8 cellular contexts compared by ENCODE assay signal in genomic region chr16:29848420-29849297, GRCh38. TPM values are rescaled to one million over a fixed set of nuclear protein-coding genes. Genes with fewer than 3 reads are reported as not detected.
DNase-seq lines count a peak whose midpoint lies in the region; ATAC-seq and TF ChIP-seq lines count a peak whose summit lies in the region.

No MANE protein-coding gene starts in this region.

- H3K4me3 ChIP-seq in Karpas-422 (ENCODE audit: low read length), result no peak overlapping the region
- no peak overlapping the region for H3K4me3 ChIP-seq in right cardiac atrium (ENCODE audit: low read length)
- H3K4me3 ChIP-seq in sigmoid colon, result no peak overlapping the region

- WGBS in right cardiac atrium, result 41% methylated on average over 15 of the region's 15 CpGs
- 30 to 43% methylated on average over 15 of the region's 15 CpGs for WGBS in sigmoid colon, 2 donors

- no peaks in the 10 kb centered on the region for H3K4me1 ChIP-seq in Karpas-422 (ENCODE audit: low read length)
- H3K4me1 ChIP-seq in right cardiac atrium (ENCODE audit: control insufficient read depth, insufficient read depth, low read length), result no peaks in the 10 kb centered on the region
- peaks cover 0 to 16% (median 1%) of the 10 kb centered on the region in 4 donors for H3K4me1 ChIP-seq in sigmoid colon

- in situ Hi-C loops in G401 (cut with HindIII; ENCODE audit: low sequenced_read_pairs), result no loop called here

- no peaks in the 10 kb centered on the region for H3K9me2 ChIP-seq in Karpas-422 (replicated peaks; ENCODE audit: insufficient read depth, low read length)

- no peak for TF ChIP-seq POLR2A in sigmoid colon (IDR thresholded peaks at IDR 0.05)

- intact Hi-C loops in right cardiac atrium (cut with DNase I) (no loop called here), sigmoid colon (cut with DNase I) (loop anchor here (2.0 to 10.0 kb wide), 3 partner anchors 28 to 150 kb away; partner anchors contain the start of gene MVP)

- H3K9me3 ChIP-seq in Karpas-422 (ENCODE audit: low read length) (no peaks in the 10 kb centered on the region), right cardiac atrium (ENCODE audit: control insufficient read depth, low read length) (no peaks in the 10 kb centered on the region), sigmoid colon (no peaks in the 10 kb centered on the region)

- no peaks in the 10 kb centered on the region for H3K79me2 ChIP-seq in Karpas-422 (ENCODE audit: low read length)

- H4K20me1 ChIP-seq in Karpas-422 (ENCODE audit: insufficient read depth, low read depth, low read length), result no peaks in the 10 kb centered on the region

- TF ChIP-seq EP300 in sigmoid colon (IDR thresholded peaks at IDR 0.05), result no peak

- no peak overlapping the region for H3K27ac ChIP-seq in Karpas-422 (ENCODE audit: low read length)
- H3K27ac ChIP-seq in right cardiac atrium (ENCODE audit: low read length), result no peak overlapping the region
- peak overlapping the region in 3 of 4 donors; percentile 9 to 29 (median 23) for H3K27ac ChIP-seq in sigmoid colon

- no peaks in the 10 kb centered on the region for H3K36me3 ChIP-seq in Karpas-422 (ENCODE audit: insufficient read depth, low read length)
- peaks cover 6 to 48% (median 26%) of the 10 kb centered on the region in 4 donors for H3K36me3 ChIP-seq in sigmoid colon

- ATAC-seq in right cardiac atrium, result peak; percentile 68 to 71
- ATAC-seq in HG02973 (IDR thresholded peaks at IDR 0.05; ENCODE audit: unreplicated experiment), result no peak
- no peak for ATAC-seq in GM19023 (IDR thresholded peaks at IDR 0.05; ENCODE audit: unreplicated experiment)

- no peak overlapping the region for H3K4me2 ChIP-seq in Karpas-422 (ENCODE audit: low read depth, low read length, poor library complexity, severe bottlenecking)

- DNase-seq in G401 (ENCODE audit: low spot score), result peak; percentile 47
- DNase-seq in Karpas-422, result peak; percentile 87
- DNase-seq in T-helper 2 cell, result peak; percentile 60 to 81 (median 72)
- peak; percentile 63 for DNase-seq in amniotic epithelial cell (ENCODE audit: low read depth)
- DNase-seq in right cardiac atrium, result peak; percentile 83 to 91 (median 91)
- DNase-seq in sigmoid colon, result peak; percentile 86

- H3K9ac ChIP-seq in Karpas-422 (ENCODE audit: low read length), result no peak overlapping the region

- H3K27me3 ChIP-seq in Karpas-422 (ENCODE audit: low read length) (no peaks in the 10 kb centered on the region), right cardiac atrium (ENCODE audit: control insufficient read depth, insufficient read depth) (no peaks in the 10 kb centered on the region), sigmoid colon (no peaks in the 10 kb centered on the region)

- no peak overlapping the region for H2AFZ ChIP-seq in Karpas-422 (ENCODE audit: low read length)

- TF ChIP-seq CTCF in sigmoid colon (IDR thresholded peaks at IDR 0.05), result peak; percentile 72 to 89 (median 83)

RNA-seq across cellular contexts. Expression of gene CDIPT, which starts 14.4 kb away (rescaled TPM):
- 47.7 and 56.2 TPM in 2 replicates for total RNA-seq in G401 (2014; rRNA removed; shearing (Covaris generic))
- total RNA-seq in Karpas-422 (2014; rRNA removed; shearing (Covaris generic); ENCODE audit: low replicate concordance), result 48.1 and 57.4 TPM in 2 replicates
- total RNA-seq in right cardiac atrium (100 to 1,000 TPM in 2 of 4 donors, 10 to 100 TPM in 2; 86.7 to 109 (median 99.1) TPM), sigmoid colon (100 to 1,000 TPM; 107 to 120 (median 111) TPM)
- polyA plus RNA-seq in right cardiac atrium (106 TPM), sigmoid colon (10 to 100 TPM; 39.8 to 76.2 (median 51.1) TPM)

RNA-seq across cellular contexts. Expression of gene MVP, which starts 28.4 kb away (rescaled TPM):
- total RNA-seq in G401 (2014; rRNA removed; shearing (Covaris generic)), result 17.2 and 32.7 TPM in 2 replicates
- total RNA-seq in Karpas-422 (2014; rRNA removed; shearing (Covaris generic); ENCODE audit: low replicate concordance), result 7.8 and 25.7 TPM in 2 replicates
- total RNA-seq in right cardiac atrium (10 to 100 TPM; 48.2 to 73.9 (median 64.0) TPM), sigmoid colon (10 to 100 TPM; 62.3 to 94.5 (median 68.6) TPM)
- polyA plus RNA-seq in right cardiac atrium (50.6 TPM), sigmoid colon (100 to 1,000 TPM; 201 to 368 (median 265) TPM)

RNA-seq across cellular contexts. Expression of gene PAGR1, which starts 32.7 kb away (rescaled TPM):
- total RNA-seq in G401 (2014; rRNA removed; shearing (Covaris generic)), result 69.9 and 78.4 TPM in 2 replicates
- total RNA-seq in Karpas-422 (2014; rRNA removed; shearing (Covaris generic); ENCODE audit: low replicate concordance), result 25.4 and 69.2 TPM in 2 replicates
- total RNA-seq in right cardiac atrium, result 10 to 100 TPM; 13.7 to 20.3 (median 15.2) TPM
- polyA plus RNA-seq in right cardiac atrium, result 33.8 TPM
- total RNA-seq in sigmoid colon, result 10 to 100 TPM; 18.5 to 29.9 (median 25.7) TPM
- polyA plus RNA-seq in sigmoid colon, result 10 to 100 TPM; 20.4 to 36.6 (median 29.1) TPM

RNA-seq across cellular contexts. Expression of gene PRRT2, which starts 36.7 kb away (rescaled TPM):
- total RNA-seq in G401 (2014; rRNA removed; shearing (Covaris generic)), result 4.7 and 6.2 TPM in 2 replicates
- 0.87 and 3.5 TPM in 2 replicates for total RNA-seq in Karpas-422 (2014; rRNA removed; shearing (Covaris generic); ENCODE audit: low replicate concordance)
- total RNA-seq in right cardiac atrium, result 1 to 10 TPM; 2.5 to 5.0 (median 4.4) TPM
- polyA plus RNA-seq in right cardiac atrium, result 4.8 TPM
- total RNA-seq in sigmoid colon, result 10 to 100 TPM in 2 of 4 donors, 1 to 10 TPM in 2; 5.4 to 22.7 (median 9.6) TPM
- polyA plus RNA-seq in sigmoid colon, result 1 to 10 TPM in 1 of 3 donors, under 1 TPM in 1, not detected in 1; 0.69 to 2.2 TPM

RNA-seq across cellular contexts. Expression of gene MAZ, which starts 42.3 kb away (rescaled TPM):
- 469 and 478 TPM in 2 replicates for total RNA-seq in G401 (2014; rRNA removed; shearing (Covaris generic))
- total RNA-seq in Karpas-422 (2014; rRNA removed; shearing (Covaris generic); ENCODE audit: low replicate concordance), result 118 and 320 TPM in 2 replicates
- total RNA-seq in right cardiac atrium (100 to 1,000 TPM in 3 of 4 donors, 10 to 100 TPM in 1; 82.3 to 113 (median 104) TPM), sigmoid colon (100 to 1,000 TPM in 1 of 4 donors, 10 to 100 TPM in 3; 59.6 to 102 (median 67.2) TPM)
- polyA plus RNA-seq in right cardiac atrium (69.3 TPM), sigmoid colon (100 to 1,000 TPM; 137 to 226 (median 192) TPM)

Comparison
In these comparisons a context has a peak if more than half of its experiments do, and no peak if none do; other contexts are left out.
1. H3K27ac ChIP-seq: peak in sigmoid colon (3 of 4); none in Karpas-422 (single experiment) and right cardiac atrium (single experiment).
2. ATAC-seq: peak in right cardiac atrium (2 of 2); none in HG02973 (single experiment) and GM19023 (single experiment).
3. Peak in every context shown above with its lines, with median percentiles within 50 percentile points of each other: DNase-seq.